ENCODE assay signal across 8 cellular contexts in the genomic region with DNA sequence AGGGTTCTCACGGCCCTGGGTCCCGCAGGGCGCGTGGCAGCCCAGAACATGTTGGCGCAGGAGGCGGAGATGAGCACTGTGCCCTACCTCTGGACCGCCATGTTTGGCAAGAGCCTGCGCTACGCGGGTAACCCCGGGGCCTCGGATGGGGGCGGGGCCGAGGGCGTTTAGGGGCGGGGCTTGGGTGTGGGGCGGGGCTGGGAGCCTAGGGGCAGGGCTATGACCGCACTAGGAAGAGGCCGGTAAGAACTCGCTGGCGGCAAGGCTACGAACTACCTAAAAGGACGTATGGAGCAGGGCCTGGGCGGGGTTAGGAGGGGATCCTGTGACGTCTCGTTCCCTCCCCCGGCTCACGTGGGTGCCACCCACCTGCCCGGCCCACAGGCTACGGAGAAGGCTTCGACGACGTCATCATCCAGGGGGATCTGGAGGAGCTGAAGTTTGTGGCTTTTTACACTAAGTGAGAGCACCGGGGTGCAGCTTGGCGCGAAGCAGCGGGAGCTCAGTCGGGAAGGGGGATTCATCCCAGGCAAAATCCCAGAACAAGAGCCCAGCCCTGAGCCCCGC. TPM values are rescaled to one million over a fixed set of nuclear protein-coding genes. Genes with fewer than 3 reads are reported as not detected.
DNase-seq lines count a peak whose midpoint lies in the region; ATAC-seq and TF ChIP-seq lines count a peak whose summit lies in the region.

No MANE protein-coding gene starts in this region.

- POLR2A ChIA-PET in CD8-positive, alpha-beta memory T cell (lab: Charles Lee): no interaction called here

- H3K27me3 ChIP-seq in CD8-positive, alpha-beta memory T cell (ENCODE audit: insufficient read depth, low read length, poor library complexity, severe bottlenecking): peaks cover 8% of the 10 kb centered on the region

- no peak overlapping the region for H3K4me3 ChIP-seq in CD8-positive, alpha-beta memory T cell (ENCODE audit: low read length)

- CTCF ChIA-PET in CD8-positive, alpha-beta memory T cell (lab: Charles Lee): no interaction called here

- peaks cover 1 to 5% of the 10 kb centered on the region in 2 donors for H3K27me3 Mint-ChIP-seq in CD8-positive, alpha-beta memory T cell
- peaks cover 2% of the 10 kb centered on the region for H3K27me3 Mint-ChIP-seq in chondrocyte (ENCODE audit: low read depth)

- peaks cover 0 to 14% (median 0%) of the 10 kb centered on the region in 3 donors for H3K36me3 Mint-ChIP-seq in CD8-positive, alpha-beta memory T cell
- H3K36me3 Mint-ChIP-seq in chondrocyte (ENCODE audit: low read depth): peaks cover 3% of the 10 kb centered on the region

- peaks cover 4% of the 10 kb centered on the region for H3K36me3 ChIP-seq in CD8-positive, alpha-beta memory T cell (ENCODE audit: insufficient read depth, low read length)

- peaks cover 9% of the 10 kb centered on the region for H3K9me3 ChIP-seq in CD8-positive, alpha-beta memory T cell (ENCODE audit: low read length)

- peak overlapping the region; percentile 56 to 86 (median 74) for H3K4me3 Mint-ChIP-seq in CD8-positive, alpha-beta memory T cell
- peak overlapping the region; percentile 56 for H3K4me3 Mint-ChIP-seq in chondrocyte (ENCODE audit: unreplicated experiment)

- no peak overlapping the region for H3K27ac ChIP-seq in CD8-positive, alpha-beta memory T cell (ENCODE audit: low read depth, low read length)

- H3K4me1 Mint-ChIP-seq in CD8-positive, alpha-beta memory T cell: peaks cover 32 to 50% (median 36%) of the 10 kb centered on the region in 3 donors
- H3K4me1 Mint-ChIP-seq in chondrocyte (ENCODE audit: low read depth): peaks cover 35% of the 10 kb centered on the region

- no peaks in the 10 kb centered on the region for H3K9me3 Mint-ChIP-seq in CD8-positive, alpha-beta memory T cell
- H3K9me3 Mint-ChIP-seq in chondrocyte (ENCODE audit: low read depth): peaks cover 10% of the 10 kb centered on the region

- peak overlapping the region in 7 of 8 donors; percentile 38 to 93 (median 82) for H3K27ac Mint-ChIP-seq in CD8-positive, alpha-beta memory T cell
- H3K27ac Mint-ChIP-seq in chondrocyte (ENCODE audit: unreplicated experiment): peak overlapping the region; percentile 14

- DNase-seq in CD8-positive, alpha-beta memory T cell: peak; percentile 32 to 72 (median 57)
- DNase-seq in activated CD4-positive, alpha-beta T cell treated with anti-CD3 and anti-CD28 coated beads for 1 hour: peak; percentile 47
- peak; percentile 79 for DNase-seq in chondrocyte (ENCODE audit: low spot score)
- DNase-seq in kidney tubule cell (ENCODE audit: low spot score): peak; percentile 74
- peak; percentile 42 to 67 for DNase-seq in stimulated activated CD4-positive, alpha-beta T cell treated with anti-CD3 and anti-CD28 coated beads, Interleukin-2, amount 100 ng/mL, for 48 hours
- no peak for DNase-seq in inferior parietal cortex (ENCODE audit: extremely low spot score)
- DNase-seq in NCI-H1930 (lab: John Stamatoyannopoulos, UW): no peak

- ATAC-seq in HG03108 (IDR thresholded peaks at IDR 0.05; ENCODE audit: unreplicated experiment): no peak

- H3K4me1 ChIP-seq in CD8-positive, alpha-beta memory T cell (ENCODE audit: insufficient read depth, low read length): peaks cover 25% of the 10 kb centered on the region

- TF ChIP-seq CTCF in chondrocyte (IDR thresholded peaks at IDR 0.05): no peak

RNA-seq across cellular contexts. Expression of gene LZTR1, which starts 2.8 kb away (rescaled TPM):
- 10 to 100 TPM; 75.0 to 78.7 TPM for total RNA-seq in CD8-positive, alpha-beta memory T cell
- polyA plus RNA-seq in CD8-positive, alpha-beta memory T cell: 17.1 TPM
- total RNA-seq in chondrocyte: 86.4 to 103 TPM (median 87.0 TPM) in 3 replicates

RNA-seq across cellular contexts. Expression of gene AIFM3, which starts 12.3 kb away (rescaled TPM):
- under 1 TPM; 0.16 to 0.33 TPM for total RNA-seq in CD8-positive, alpha-beta memory T cell
- polyA plus RNA-seq in CD8-positive, alpha-beta memory T cell: not detected
- 0.47 TPM in 1 of 3 replicates, not detected in the others for total RNA-seq in chondrocyte

RNA-seq across cellular contexts. Expression of gene THAP7, which starts 22.6 kb away (rescaled TPM):
- total RNA-seq in CD8-positive, alpha-beta memory T cell: 10 to 100 TPM; 43.9 TPM
- 42.8 TPM for polyA plus RNA-seq in CD8-positive, alpha-beta memory T cell
- 15.7 to 22.5 TPM (median 17.2 TPM) in 3 replicates for total RNA-seq in chondrocyte

RNA-seq across cellular contexts. Expression of gene P2RX6, which starts 35.6 kb away (rescaled TPM):
- total RNA-seq in CD8-positive, alpha-beta memory T cell: under 1 TPM; 0.24 to 0.35 TPM
- polyA plus RNA-seq in CD8-positive, alpha-beta memory T cell: 0.33 TPM
- 2.1 to 4.9 TPM (median 2.2 TPM) in 3 replicates for total RNA-seq in chondrocyte

RNA-seq across cellular contexts. Expression of gene SLC7A4, which starts 53.0 kb away (rescaled TPM):
- under 1 TPM; 0.13 to 0.37 TPM for total RNA-seq in CD8-positive, alpha-beta memory T cell
- 0.82 TPM for polyA plus RNA-seq in CD8-positive, alpha-beta memory T cell
- 0.22 to 0.28 TPM in 2 of 3 replicates, not detected in the other for total RNA-seq in chondrocyte

Comparison
In these comparisons a context has a peak if more than half of its experiments do, and no peak if none do; other contexts are left out.
1. DNase-seq: peak in CD8-positive, alpha-beta memory T cell (5 of 5), activated CD4-positive, alpha-beta T cell treated with anti-CD3 and anti-CD28 coated beads for 1 hour (single experiment), chondrocyte (single experiment), kidney tubule cell (single experiment) and stimulated activated CD4-positive, alpha-beta T cell treated with anti-CD3 and anti-CD28 coated beads, Interleukin-2, amount 100 ng/mL, for 48 hours (2 of 2); none in inferior parietal cortex (single experiment) and NCI-H1930 (0 of 2).